In the genomic region with DNA sequence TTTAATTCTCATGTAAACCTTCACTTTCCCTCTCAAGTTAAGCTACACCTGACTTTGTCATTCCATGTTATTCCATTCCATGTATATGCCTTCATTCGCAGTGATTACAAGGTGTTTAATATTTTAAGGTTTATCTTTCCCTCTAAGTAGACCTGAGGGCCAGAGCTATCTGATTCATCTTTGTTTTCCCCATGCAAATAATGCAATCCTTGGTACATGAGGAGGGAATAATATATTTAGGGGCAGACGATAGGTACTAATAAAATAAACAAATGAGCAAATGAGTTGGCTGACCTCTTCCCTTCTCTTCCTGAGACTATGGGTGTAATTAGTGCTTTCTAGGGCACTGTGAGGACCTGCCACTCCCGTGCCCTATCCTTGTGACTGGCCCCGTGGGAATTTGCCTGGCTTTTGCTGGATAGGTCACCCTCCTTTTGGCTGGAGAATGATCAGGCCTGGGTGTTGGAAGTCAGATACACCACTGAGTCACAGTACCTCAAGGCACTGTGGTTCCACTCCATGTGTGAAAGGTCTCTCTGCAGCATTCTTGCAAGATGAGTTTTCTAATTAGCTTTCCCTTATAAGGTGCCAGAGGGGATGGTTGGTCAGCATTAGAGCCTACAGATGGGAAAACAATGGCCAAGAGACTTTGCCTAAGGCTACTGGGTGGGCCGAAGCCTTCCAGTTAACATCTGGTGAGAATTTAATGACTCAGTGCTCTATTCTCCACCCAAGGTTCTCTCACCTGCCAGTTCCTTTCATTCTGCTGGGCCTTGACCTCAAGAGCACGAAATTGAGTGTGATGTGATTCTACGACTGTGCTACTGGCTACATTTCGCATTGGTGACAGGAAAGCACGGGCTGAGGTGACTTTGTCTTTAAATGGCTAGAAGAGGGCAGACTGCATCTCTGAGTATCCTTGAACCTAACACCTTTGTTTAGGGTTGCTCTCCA, we compare ENCODE assay signal across 12 cellular contexts.
DNase-seq lines count a peak whose midpoint lies in the region; TF ChIP-seq lines count a peak whose summit lies in the region.
"Had no signal": no experiment of that assay in that cellular context is flagged by ENCODE, and none has a peak within 500 bp of the region (broad histone marks: within the 10 kb centered on the region; RNA-seq: fewer than 3 reads in every experiment).

No MANE protein-coding gene starts in this region.

- no peaks in the 10 kb centered on the region for H3K36me3 ChIP-seq in adipocyte (ENCODE audit: control insufficient read depth, insufficient read depth, low read length, severe bottlenecking)
- H3K36me3 ChIP-seq in left ventricle myocardium inferior: no peaks in the 10 kb centered on the region
- no peaks in the 10 kb centered on the region for H3K36me3 ChIP-seq in prostate gland
- H3K36me3 ChIP-seq: thoracic aorta had no signal

- H3K4me1 ChIP-seq in adipocyte (ENCODE audit: control insufficient read depth, insufficient read depth, low read length) (peaks cover 10% of the 10 kb centered on the region), left ventricle myocardium inferior (no peaks in the 10 kb centered on the region), prostate gland (replicated peaks) (no peaks in the 10 kb centered on the region)

- TF ChIP-seq POLR2A in prostate gland (IDR thresholded peaks at IDR 0.05): no peak

- no peak overlapping the region for H3K27ac ChIP-seq in left ventricle myocardium inferior (replicated peaks)
- H3K27ac ChIP-seq in prostate gland: no peak overlapping the region
- H3K27ac ChIP-seq: 22Rv1, thoracic aorta had no signal

- peaks cover 4% of the 10 kb centered on the region for H3K27me3 ChIP-seq in adipocyte (replicated peaks; ENCODE audit: control insufficient read depth, insufficient read depth, low read length)
- H3K27me3 ChIP-seq in left ventricle myocardium inferior (ENCODE audit: low read depth): no peaks in the 10 kb centered on the region
- H3K27me3 ChIP-seq in prostate gland (replicated peaks; ENCODE audit: insufficient read depth): no peaks in the 10 kb centered on the region

- DNase-seq in SIG-M5 treated with dmso at 0.1 percent for 504 hours (lab: John Stamatoyannopoulos, UW; ENCODE audit: unreplicated experiment): peak; percentile 53
- no peak for DNase-seq in SIG-M5 (lab: John Stamatoyannopoulos, UW)
- peak; percentile 83 for DNase-seq in adipocyte (ENCODE audit: low read depth)
- DNase-seq in glomerular visceral epithelial cell (ENCODE audit: extremely low spot score): peak; percentile 96
- no peak for DNase-seq in activated T-cell treated with anti-CD3 and anti-CD28 coated beads, Interleukin-2, amount 50 U/mL, for 1 hour
- DNase-seq in left ventricle myocardium inferior: no peak
- no peak for DNase-seq in prostate gland (ENCODE audit: low spot score)
- DNase-seq in ecto neural progenitor cell (ENCODE audit: low spot score): no peak
- DNase-seq: activated B cell treated with CpG ODN at 0.5 μM for 24 hours; stimulated activated CD4-positive, alpha-beta T cell treated with anti-CD3 and anti-CD28 coated beads, Interleukin-1b, Interleukin-23, amount 100 ng/mL, for 48 hours had no signal

- TF ChIP-seq CTCF in left ventricle myocardium inferior (IDR thresholded peaks at IDR 0.05; ENCODE audit: borderline replicate concordance): no peak
- no peak for TF ChIP-seq CTCF in prostate gland (IDR thresholded peaks at IDR 0.05)

- H3K4me3 ChIP-seq in adipocyte (ENCODE audit: low read length) (no peak overlapping the region), left ventricle myocardium inferior (no peak overlapping the region), prostate gland (no peak overlapping the region)
- H3K4me3 ChIP-seq: thoracic aorta had no signal

- 87% methylated on average over 9 of the region's 9 CpGs for WGBS in prostate gland

- H3K9me3 ChIP-seq in adipocyte (ENCODE audit: control insufficient read depth, low read length) (no peaks in the 10 kb centered on the region), left ventricle myocardium inferior (replicated peaks) (peaks cover 14% of the 10 kb centered on the region), prostate gland (no peaks in the 10 kb centered on the region)
- H3K9me3 ChIP-seq: thoracic aorta had no signal

- no peak overlapping the region for H3K9ac ChIP-seq in adipocyte (ENCODE audit: low read length)

- intact Hi-C loops in left ventricle myocardium inferior (cut with micrococcal nuclease) (no loop called here), prostate gland (cut with DNase I) (no loop called here)

Comparison
In these comparisons a context has a peak if more than half of its experiments do, and no peak if none do; other contexts are left out.
1. DNase-seq: peak in SIG-M5 treated with dmso at 0.1 percent for 504 hours (single experiment), adipocyte (single experiment) and glomerular visceral epithelial cell (single experiment); none in SIG-M5 (single experiment), activated T-cell treated with anti-CD3 and anti-CD28 coated beads, Interleukin-2, amount 50 U/mL, for 1 hour (single experiment), left ventricle myocardium inferior (single experiment), prostate gland (single experiment) and ecto neural progenitor cell (single experiment).